ENCODE assay signal across 2 cellular contexts in the genomic region with DNA sequence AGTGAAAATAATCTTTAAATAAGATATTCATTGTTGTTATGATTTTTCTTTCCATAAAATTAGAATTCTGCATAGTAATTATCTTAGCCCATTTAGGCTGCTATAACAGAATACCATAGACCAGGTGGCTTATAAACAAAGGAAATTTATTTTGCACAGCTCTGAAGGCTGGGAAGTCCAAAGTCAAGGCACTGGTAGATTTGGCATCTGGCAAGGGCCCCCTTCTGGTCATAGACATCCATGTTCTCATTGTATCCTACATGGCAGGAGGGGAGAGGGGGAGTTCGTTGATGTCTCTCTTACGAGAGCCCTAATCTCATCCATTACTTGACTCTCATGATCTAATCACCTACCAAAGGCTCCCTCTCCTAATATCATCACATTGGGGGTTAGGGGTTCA.
TF ChIP-seq lines count a peak whose summit lies in the region.

No MANE protein-coding gene starts in this region.

TF ChIP-seq in HepG2, 621 proteins besides CTCF, POLR2A, EP300 and RAD21:
- TF ChIP-seq SALL2 (CRISPR knock-in tag; IDR thresholded peaks at IDR 0.05) = no peak
- TF ChIP-seq ZNF564 (CRISPR knock-in tag; IDR thresholded peaks at IDR 0.05) = peak; percentile 99

TF ChIP-seq in IMR-90, 13 proteins besides CTCF, POLR2A, EP300 and RAD21:
- TF ChIP-seq NFE2L2 (IDR thresholded peaks at IDR 0.05; ENCODE audit: low read depth, low read length) = no peak
- TF ChIP-seq, protein P1, sequence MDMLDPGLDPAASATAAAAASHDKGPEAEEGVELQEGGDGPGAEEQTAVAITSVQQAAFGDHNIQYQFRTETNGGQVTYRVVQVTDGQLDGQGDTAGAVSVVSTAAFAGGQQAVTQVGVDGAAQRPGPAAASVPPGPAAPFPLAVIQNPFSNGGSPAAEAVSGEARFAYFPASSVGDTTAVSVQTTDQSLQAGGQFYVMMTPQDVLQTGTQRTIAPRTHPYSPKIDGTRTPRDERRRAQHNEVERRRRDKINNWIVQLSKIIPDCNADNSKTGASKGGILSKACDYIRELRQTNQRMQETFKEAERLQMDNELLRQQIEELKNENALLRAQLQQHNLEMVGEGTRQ (IDR thresholded peaks at IDR 0.05; ENCODE audit: low read depth, low read length) = no peak
- no peak for TF ChIP-seq MAZ (IDR thresholded peaks at IDR 0.05; ENCODE audit: borderline replicate concordance, low read depth, low read length)
- no peak for TF ChIP-seq MAFK (IDR thresholded peaks at IDR 0.05; ENCODE audit: low read depth, low read length)
